Comparison of ENCODE assay signal across 37 cellular contexts in the genomic region with DNA sequence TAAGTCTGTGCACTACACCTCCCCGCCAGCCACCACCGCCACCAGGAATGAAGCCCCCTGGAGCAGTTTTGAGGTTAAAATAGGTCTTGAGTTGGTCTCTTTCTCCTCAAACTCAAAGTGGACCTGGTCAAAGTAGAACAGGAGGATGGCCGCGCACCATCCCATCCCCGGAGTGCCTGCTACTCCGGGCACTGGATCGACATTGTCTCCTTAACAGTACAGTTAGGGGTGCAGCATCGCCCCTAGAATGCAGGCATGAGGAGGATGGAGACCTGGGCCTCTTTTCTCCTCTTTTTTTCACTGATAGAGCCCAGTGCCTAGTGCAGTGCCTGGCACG.
"Had no signal": no experiment of that assay in that cellular context is flagged by ENCODE, and none has a peak within 500 bp of the region (broad histone marks: within the 10 kb centered on the region; RNA-seq: fewer than 3 reads in every experiment).

No MANE protein-coding gene starts in this region.

- H3K36me3 Mint-ChIP-seq: activated naive CD4-positive, alpha-beta T cell treated with anti-CD3 and anti-CD28 coated beads, Interleukin-2, amount 10 ng/mL, durations not matched to agents 7 days and 5 days; activated naive CD4-positive, alpha-beta T cell treated with anti-CD3 and anti-CD28 coated beads, Interleukin-2, amount 50 U/mL, for 24 hours; activated naive CD4-positive, alpha-beta T cell treated with anti-CD3 and anti-CD28 coated beads, Interleukin-2, amount 50 U/mL, for 72 hours; activated naive CD8-positive, alpha-beta T cell; activated naive CD8-positive, alpha-beta T cell treated with anti-CD3 and anti-CD28 coated beads for 36 hours; activated naive CD8-positive, alpha-beta T cell treated with anti-CD3 and anti-CD28 coated beads, Interleukin-2, amount 10 ng/mL, durations not matched to agents 7 days and 5 days had no signal

- H3K27me3 Mint-ChIP-seq: activated naive CD4-positive, alpha-beta T cell treated with anti-CD3 and anti-CD28 coated beads, Interleukin-2, amount 10 ng/mL, durations not matched to agents 7 days and 5 days had no signal

- ATAC-seq: activated naive CD4-positive, alpha-beta T cell treated with anti-CD3 and anti-CD28 coated beads, Interleukin-2, amount 50 U/mL, for 72 hours; activated naive CD8-positive, alpha-beta T cell treated with anti-CD3 and anti-CD28 coated beads, Interleukin-2, amount 50 U/mL, for 24 hours; activated T-cell treated with anti-CD3 and anti-CD28 coated beads, Interleukin-2, amount 50 U/mL, for 4 hours; activated T-cell treated with anti-CD3 and anti-CD28 coated beads, Interleukin-2, amount 50 U/mL, for 72 hours; activated T-helper 17 cell treated with anti-CD3 and anti-CD28 coated beads, Interleukin-2, amount 50 U/mL, for 72 hours; body of pancreas had no signal

- DNase-seq: activated effector memory CD4-positive, alpha-beta T cell treated with anti-CD3 and anti-CD28 coated beads, Interleukin-2, amount 50 U/mL, for 16 hours; activated effector memory CD4-positive, alpha-beta T cell treated with Interleukin-2 at 50 U/mL for 16 hours; activated gamma-delta T cell; activated gamma-delta T cell treated with Interleukin-2 at 50 U/mL for 16 hours; activated naive CD4-positive, alpha-beta T cell; activated naive CD4-positive, alpha-beta T cell treated with anti-CD3 and anti-CD28 coated beads for 36 hours; activated naive CD4-positive, alpha-beta T cell treated with anti-CD3 and anti-CD28 coated beads, Interleukin-2, amount 10 ng/mL, durations not matched to agents 7 days and 5 days; activated naive CD4-positive, alpha-beta T cell treated with anti-CD3 and anti-CD28 coated beads, Interleukin-2, amount 50 U/mL, for 16 hours; activated naive CD4-positive, alpha-beta T cell treated with Interleukin-2 at 50 U/mL for 16 hours; activated naive CD8-positive, alpha-beta T cell treated with anti-CD3 and anti-CD28 coated beads for 36 hours; activated naive CD8-positive, alpha-beta T cell treated with anti-CD3 and anti-CD28 coated beads, Interleukin-2, amount 50 U/mL, for 24 hours; activated T-cell treated with anti-CD3 and anti-CD28 coated beads, Interleukin-2, amount 50 U/mL, for 1 hour; activated T-cell treated with anti-CD3 and anti-CD28 coated beads, Interleukin-2, amount 50 U/mL, for 24 hours; activated T-cell treated with anti-CD3 and anti-CD28 coated beads, Interleukin-2, amount 50 U/mL, for 4 hours; activated T-cell treated with anti-CD3 and anti-CD28 coated beads, Interleukin-2, amount 50 U/mL, for 48 hours; activated T-cell treated with anti-CD3 and anti-CD28 coated beads, Interleukin-2, amount 50 U/mL, for 72 hours; adrenal gland; amniotic stem cell; amygdala; anterior cingulate cortex; body of pancreas; brain microvascular endothelial cell; caudate nucleus; central memory CD4-positive, alpha-beta T cell; cerebellar nuclear complex had no signal

- H3K4me3 ChIP-seq: adrenal gland, ascending aorta, body of pancreas, breast epithelium, cardiac muscle cell had no signal

- H3K4me3 Mint-ChIP-seq: activated naive CD4-positive, alpha-beta T cell treated with anti-CD3 and anti-CD28 coated beads for 36 hours; activated naive CD4-positive, alpha-beta T cell treated with anti-CD3 and anti-CD28 coated beads, Interleukin-2, amount 10 ng/mL, durations not matched to agents 7 days and 5 days; activated naive CD4-positive, alpha-beta T cell treated with anti-CD3 and anti-CD28 coated beads, Interleukin-2, amount 50 U/mL, for 24 hours; activated naive CD8-positive, alpha-beta T cell; activated naive CD8-positive, alpha-beta T cell treated with anti-CD3 and anti-CD28 coated beads for 36 hours; activated naive CD8-positive, alpha-beta T cell treated with anti-CD3 and anti-CD28 coated beads, Interleukin-2, amount 10 ng/mL, durations not matched to agents 7 days and 5 days; activated naive CD8-positive, alpha-beta T cell treated with anti-CD3 and anti-CD28 coated beads, Interleukin-2, amount 50 U/mL, for 24 hours; activated T-cell treated with anti-CD3 and anti-CD28 coated beads, Interleukin-2, amount 50 U/mL, for 24 hours; activated T-cell treated with anti-CD3 and anti-CD28 coated beads, Interleukin-2, amount 50 U/mL, for 4 hours; activated T-cell treated with anti-CD3 and anti-CD28 coated beads, Interleukin-2, amount 50 U/mL, for 72 hours; activated T-helper 1 cell treated with anti-CD3 and anti-CD28 coated beads, Interleukin-12 subunit alpha, Interleukin-12 subunit beta, Interleukin-2, Interleukin-4 antibody, amounts not matched to agents 30 ng/mL and 10 ng/mL and 1 ng/mL, durations not matched to agents 14 hours and 24 hours and 36 hours; activated T-helper 17 cell treated with anti-CD3 and anti-CD28 coated beads, Interleukin-2, amount 50 U/mL, for 72 hours; brain; central memory CD8-positive, alpha-beta T cell had no signal

- H3K9me3 ChIP-seq: adrenal gland, ascending aorta, body of pancreas, breast epithelium had no signal

- H3K4me1 ChIP-seq: ascending aorta had no signal

- H3K27ac ChIP-seq: adrenal gland, ascending aorta, body of pancreas, brain microvascular endothelial cell, breast epithelium, cardiac muscle cell had no signal

- H3K27ac Mint-ChIP-seq: activated naive CD4-positive, alpha-beta T cell treated with anti-CD3 and anti-CD28 coated beads for 36 hours; activated naive CD4-positive, alpha-beta T cell treated with anti-CD3 and anti-CD28 coated beads, Interleukin-2, amount 10 ng/mL, durations not matched to agents 7 days and 5 days; activated naive CD4-positive, alpha-beta T cell treated with anti-CD3 and anti-CD28 coated beads, Interleukin-2, amount 50 U/mL, for 24 hours; activated naive CD4-positive, alpha-beta T cell treated with anti-CD3 and anti-CD28 coated beads, Interleukin-2, amount 50 U/mL, for 72 hours; activated naive CD8-positive, alpha-beta T cell; activated naive CD8-positive, alpha-beta T cell treated with anti-CD3 and anti-CD28 coated beads for 36 hours; activated naive CD8-positive, alpha-beta T cell treated with anti-CD3 and anti-CD28 coated beads, Interleukin-2, amount 10 ng/mL, durations not matched to agents 7 days and 5 days; activated naive CD8-positive, alpha-beta T cell treated with anti-CD3 and anti-CD28 coated beads, Interleukin-2, amount 50 U/mL, for 24 hours; activated T-cell treated with anti-CD3 and anti-CD28 coated beads, Interleukin-2, amount 50 U/mL, for 24 hours; activated T-cell treated with anti-CD3 and anti-CD28 coated beads, Interleukin-2, amount 50 U/mL, for 72 hours; activated T-helper 1 cell treated with anti-CD3 and anti-CD28 coated beads, Interleukin-12 subunit alpha, Interleukin-12 subunit beta, Interleukin-2, Interleukin-4 antibody, amounts not matched to agents 30 ng/mL and 10 ng/mL and 1 ng/mL, durations not matched to agents 14 hours and 24 hours and 36 hours; activated T-helper 17 cell treated with anti-CD3 and anti-CD28 coated beads, Interleukin-2, amount 50 U/mL, for 72 hours; activated T-helper 2 cell treated with anti-CD3 and anti-CD28 coated beads, Interferon-gamma antibody, Interleukin-2, Interleukin-4, amounts not matched to agents 10 μg/mL and 5 μg/mL and 100 μg/mL, durations not matched to agents 14 hours and 24 hours and 36 hours; brain had no signal

- H3K36me3 ChIP-seq: adrenal gland, ascending aorta, brain microvascular endothelial cell, breast epithelium, cardiac muscle cell had no signal

- H3K27me3 ChIP-seq: adrenal gland, ascending aorta, body of pancreas, brain microvascular endothelial cell, breast epithelium, cardiac muscle cell had no signal

- H3K9me3 Mint-ChIP-seq: activated naive CD4-positive, alpha-beta T cell treated with anti-CD3 and anti-CD28 coated beads for 36 hours; activated naive CD4-positive, alpha-beta T cell treated with anti-CD3 and anti-CD28 coated beads, Interleukin-2, amount 10 ng/mL, durations not matched to agents 7 days and 5 days; activated naive CD4-positive, alpha-beta T cell treated with anti-CD3 and anti-CD28 coated beads, Interleukin-2, amount 50 U/mL, for 24 hours; activated naive CD4-positive, alpha-beta T cell treated with anti-CD3 and anti-CD28 coated beads, Interleukin-2, amount 50 U/mL, for 72 hours; activated naive CD8-positive, alpha-beta T cell treated with anti-CD3 and anti-CD28 coated beads for 36 hours; activated naive CD8-positive, alpha-beta T cell treated with anti-CD3 and anti-CD28 coated beads, Interleukin-2, amount 10 ng/mL, durations not matched to agents 7 days and 5 days; activated naive CD8-positive, alpha-beta T cell treated with anti-CD3 and anti-CD28 coated beads, Interleukin-2, amount 50 U/mL, for 24 hours; activated T-cell treated with anti-CD3 and anti-CD28 coated beads, Interleukin-2, amount 50 U/mL, for 24 hours; activated T-cell treated with anti-CD3 and anti-CD28 coated beads, Interleukin-2, amount 50 U/mL, for 4 hours; activated T-cell treated with anti-CD3 and anti-CD28 coated beads, Interleukin-2, amount 50 U/mL, for 72 hours; activated T-helper 1 cell treated with anti-CD3 and anti-CD28 coated beads, Interleukin-12 subunit alpha, Interleukin-12 subunit beta, Interleukin-2, Interleukin-4 antibody, amounts not matched to agents 30 ng/mL and 10 ng/mL and 1 ng/mL, durations not matched to agents 14 hours and 24 hours and 36 hours; activated T-helper 17 cell treated with anti-CD3 and anti-CD28 coated beads, Interleukin-2, amount 50 U/mL, for 72 hours; activated T-helper 2 cell treated with anti-CD3 and anti-CD28 coated beads, Interferon-gamma antibody, Interleukin-2, Interleukin-4, amounts not matched to agents 10 μg/mL and 5 μg/mL and 100 μg/mL, durations not matched to agents 14 hours and 24 hours and 36 hours; brain; central memory CD8-positive, alpha-beta T cell had no signal
